8 cellular contexts compared by ENCODE assay signal in the genomic region with DNA sequence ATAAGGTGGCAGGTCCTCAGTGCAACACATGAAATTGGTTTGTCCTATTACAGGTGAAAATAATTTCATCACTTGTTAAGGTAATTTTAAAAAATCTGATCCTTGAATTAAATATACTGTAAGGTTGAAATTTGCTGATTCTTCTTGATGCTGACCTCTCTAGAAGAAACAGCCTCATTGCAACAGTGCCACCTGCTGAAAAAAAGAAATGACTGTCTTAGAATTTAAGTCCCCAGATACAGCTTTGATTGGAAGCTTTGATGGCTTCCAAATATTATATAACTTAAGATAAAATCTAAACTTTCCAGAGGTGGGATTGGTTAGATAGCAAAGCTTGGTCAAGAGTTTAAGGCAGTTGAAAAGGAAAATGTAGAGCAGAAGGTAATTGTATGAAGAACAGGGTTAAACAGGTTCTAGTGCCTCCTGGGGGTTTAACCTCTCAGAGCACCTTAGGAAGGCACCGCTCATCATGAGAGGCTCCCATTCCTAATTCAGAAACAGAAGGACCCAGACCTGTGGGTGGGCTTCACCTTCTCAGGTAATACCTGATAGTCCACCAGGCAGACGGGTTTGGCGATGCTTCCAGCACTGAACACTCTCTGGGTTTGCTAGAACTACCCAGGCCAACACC.
DNase-seq lines count a peak whose midpoint lies in the region; ATAC-seq and TF ChIP-seq lines count a peak whose summit lies in the region.

No MANE protein-coding gene starts in this region.

- H3K4me3 ChIP-seq in adipocyte (ENCODE audit: low read length): no peak overlapping the region

- DNase-seq in DMS114 treated with DMSO at 0.1 percent for 48 hours (lab: John Stamatoyannopoulos, UW; ENCODE audit: unreplicated experiment): peak; percentile 26
- peak; percentile 29 for DNase-seq in LoVo (ENCODE audit: low spot score)
- DNase-seq in adipocyte (ENCODE audit: low read depth): peak; percentile 0
- DNase-seq in mesothelial cell of epicardium (ENCODE audit: low spot score in 2 of 2, unreplicated experiment in 2 of 2): no peak
- no peak for DNase-seq in sciatic nerve (ENCODE audit: low spot score)
- DNase-seq in Calu3: no peak
- DNase-seq in HK-2 (ENCODE audit: unreplicated experiment): no peak
- no peak for DNase-seq in activated CD4-positive, alpha-beta T cell treated with anti-CD3 and anti-CD28 coated beads for 1 hour

- no TSS peak for BruUV-seq in Calu3 (replicated peaks; lab: Mats Ljungman, UMichigan)

- H3K9me3 ChIP-seq in adipocyte (ENCODE audit: control insufficient read depth, low read length): no peaks in the 10 kb centered on the region

- H3K36me3 Mint-ChIP-seq in mesothelial cell of epicardium: no peaks in the 10 kb centered on the region
- H3K36me3 Mint-ChIP-seq in Calu3 (ENCODE audit: insufficient read depth, unreplicated experiment): no peaks in the 10 kb centered on the region

- H3K4me1 Mint-ChIP-seq in mesothelial cell of epicardium: no peaks in the 10 kb centered on the region
- no peaks in the 10 kb centered on the region for H3K4me1 Mint-ChIP-seq in Calu3 (ENCODE audit: low read depth, unreplicated experiment)

- H3K27me3 Mint-ChIP-seq in mesothelial cell of epicardium (ENCODE audit: low read depth) (peaks cover 32% of the 10 kb centered on the region), Calu3 (ENCODE audit: unreplicated experiment) (no peaks in the 10 kb centered on the region)

- CTCF ChIA-PET in Calu3 (lab: Charles Lee): interaction anchor here (1.0 kb wide), 1 partner anchor 387 kb away, joined by 4 read pairs; no protein-coding TSS in a partner anchor

- TF ChIP-seq CTCF in mesothelial cell of epicardium (IDR thresholded peaks at IDR 0.05; ENCODE audit: unreplicated experiment) (peak; percentile 33), Calu3 (IDR thresholded peaks at IDR 0.05; ENCODE audit: unreplicated experiment) (no peak)

- H3K4me3 Mint-ChIP-seq in mesothelial cell of epicardium: no peak overlapping the region
- H3K4me3 Mint-ChIP-seq in Calu3 (ENCODE audit: low read depth, unreplicated experiment): no peak overlapping the region

- no peak for ATAC-seq in sciatic nerve

- H3K9me3 Mint-ChIP-seq in mesothelial cell of epicardium: no peaks in the 10 kb centered on the region
- peaks cover 5% of the 10 kb centered on the region for H3K9me3 Mint-ChIP-seq in Calu3 (ENCODE audit: low read depth, unreplicated experiment)

- H3K27ac Mint-ChIP-seq in mesothelial cell of epicardium: no peak overlapping the region
- H3K27ac Mint-ChIP-seq in Calu3 (ENCODE audit: unreplicated experiment): no peak overlapping the region

- no peak overlapping the region for H3K9ac ChIP-seq in adipocyte (ENCODE audit: low read length)

- intact Hi-C loops in sciatic nerve (cut with DNase I): no loop called here
- intact Hi-C loops in Calu3 (cut with micrococcal nuclease; ENCODE audit: unreplicated experiment): loop anchor here (10.0 kb wide), 1 partner anchor 462 kb away; no protein-coding TSS in a partner anchor

- peaks cover 27% of the 10 kb centered on the region for H3K27me3 ChIP-seq in adipocyte (replicated peaks; ENCODE audit: control insufficient read depth, insufficient read depth, low read length)

- H3K4me1 ChIP-seq in adipocyte (ENCODE audit: control insufficient read depth, insufficient read depth, low read length): no peaks in the 10 kb centered on the region

- H3K36me3 ChIP-seq in adipocyte (ENCODE audit: control insufficient read depth, insufficient read depth, low read length, severe bottlenecking): no peaks in the 10 kb centered on the region

Comparison
In these comparisons a context has a peak if more than half of its experiments do, and no peak if none do; other contexts are left out.
1. DNase-seq: peak in DMS114 treated with DMSO at 0.1 percent for 48 hours (single experiment), LoVo (single experiment) and adipocyte (single experiment); none in mesothelial cell of epicardium (0 of 2), sciatic nerve (single experiment), Calu3 (single experiment), HK-2 (single experiment) and activated CD4-positive, alpha-beta T cell treated with anti-CD3 and anti-CD28 coated beads for 1 hour (single experiment).